Comparison of ENCODE assay signal across 8 cellular contexts in genomic region chr14:71320107-71320733, GRCh38. TPM values are rescaled to one million over a fixed set of nuclear protein-coding genes. Genes with fewer than 3 reads are reported as not detected.
DNase-seq lines count a peak whose midpoint lies in the region; ATAC-seq and TF ChIP-seq lines count a peak whose summit lies in the region.

Gene SIPA1L1, plus strand, starts transcription at chr14:71320476.

- H3K27ac Mint-ChIP-seq in dendritic cell treated with granulocyte-macrophage colony-stimulating factor and Interleukin-4, amounts not matched to agents 40 ng/mL and 50 ng/mL, for 4 days, result peak within 1 kb of the TSS; percentile 97

- H3K27me3 Mint-ChIP-seq in dendritic cell treated with granulocyte-macrophage colony-stimulating factor and Interleukin-4, amounts not matched to agents 40 ng/mL and 50 ng/mL, for 4 days, result peaks cover 3% of the 10 kb centered on the region

- peak within 1 kb of the TSS; percentile 96 to 97 for H3K27ac ChIP-seq in left lung

- H3K4me3 ChIP-seq in left lung, result peak within 1 kb of the TSS; percentile 82 to 89

- H3K36me3 ChIP-seq in left lung, result no peaks in the 10 kb centered on the region

- H3K4me3 Mint-ChIP-seq in dendritic cell treated with granulocyte-macrophage colony-stimulating factor and Interleukin-4, amounts not matched to agents 40 ng/mL and 50 ng/mL, for 4 days, result peak within 1 kb of the TSS; percentile 91

- DNase-seq in C1 segment of cervical spinal cord (lab: John Stamatoyannopoulos, UW), result peak; percentile 58 to 97 (median 92)
- DNase-seq in NCI-H748 treated with DMSO at 0.1 percent for 48 hours (lab: John Stamatoyannopoulos, UW), result peak; percentile 93
- DNase-seq in activated CD4-positive, alpha-beta T cell treated with anti-CD3 and anti-CD28 coated beads, Interleukin-2, amount 50 U/mL, for 24 hours (ENCODE audit: low read depth in 1 of 2, low spot score in 1 of 2), result peak; percentile 94 to 98
- DNase-seq in left lung, result peak; percentile 99
- DNase-seq in stimulated activated CD4-positive, alpha-beta T cell treated with anti-CD3 and anti-CD28 coated beads, Interleukin-2, amount 100 ng/mL, for 48 hours, result peak; percentile 95

- no peaks in the 10 kb centered on the region for H3K27me3 ChIP-seq in left lung

- ATAC-seq in GM19372 (IDR thresholded peaks at IDR 0.05; ENCODE audit: low read depth, unreplicated experiment) (peak; percentile 79), HG03558 (IDR thresholded peaks at IDR 0.05; ENCODE audit: extremely low read depth, unreplicated experiment) (peak; percentile 52), left lung (peak; percentile 90)

- peaks cover 15% of the 10 kb centered on the region for H3K36me3 Mint-ChIP-seq in dendritic cell treated with granulocyte-macrophage colony-stimulating factor and Interleukin-4, amounts not matched to agents 40 ng/mL and 50 ng/mL, for 4 days (ENCODE audit: low read depth)

- TF ChIP-seq CTCF in left lung (IDR thresholded peaks at IDR 0.05), result no peak

- peaks cover 7 to 40% of the 10 kb centered on the region in 2 donors for H3K4me1 ChIP-seq in left lung

- peaks cover 47% of the 10 kb centered on the region for H3K4me1 Mint-ChIP-seq in dendritic cell treated with granulocyte-macrophage colony-stimulating factor and Interleukin-4, amounts not matched to agents 40 ng/mL and 50 ng/mL, for 4 days (ENCODE audit: low read depth)

- H3K9me3 Mint-ChIP-seq in dendritic cell treated with granulocyte-macrophage colony-stimulating factor and Interleukin-4, amounts not matched to agents 40 ng/mL and 50 ng/mL, for 4 days, result no peaks in the 10 kb centered on the region

- H3K9me3 ChIP-seq in left lung, result no peaks in the 10 kb centered on the region

- intact Hi-C loops in dendritic cell treated with granulocyte-macrophage colony-stimulating factor and Interleukin-4, amounts not matched to agents 40 ng/mL and 50 ng/mL, for 4 days (cut with micrococcal nuclease), result loop anchor here (1.0 to 5.0 kb wide), 3 partner anchors 79 to 432 kb away; no protein-coding TSS in a partner anchor
- intact Hi-C loops in left lung (cut with DNase I), result no loop called here

RNA-seq across cellular contexts. Expression of gene SIPA1L1, which starts in this region (rescaled TPM):
- 10 to 100 TPM; 42.0 to 45.6 TPM for total RNA-seq in left lung

Comparison
In these comparisons a context has a peak if more than half of its experiments do, and no peak if none do; other contexts are left out.
1. Peak in every context shown above with its lines: DNase-seq, ATAC-seq, H3K4me3 ChIP-seq and H3K27ac ChIP-seq.